ENCODE assay signal across 1 cellular context in genomic region chr10:104337985-104338735, GRCh38.
A peak's percentile ranks its signal among the peaks of the same experiment; 100 is the strongest.
TF ChIP-seq lines count a peak whose summit lies in the region.

ITPRIP (minus strand) TSS chr10:104338465; CDS start chr10:104316051, 22,414 bp downstream.

TF ChIP-seq in H1, 55 proteins besides CTCF, POLR2A, EP300 and RAD21 (continued from another document):
- no peak for TF ChIP-seq RFX5 (IDR thresholded peaks at IDR 0.05; ENCODE audit: borderline replicate concordance, low read depth, low read length)
- TF ChIP-seq MAFK (IDR thresholded peaks at IDR 0.05; ENCODE audit: low read depth, low read length), result no peak
- TF ChIP-seq HDAC2 (IDR thresholded peaks at IDR 0.05; ENCODE audit: borderline replicate concordance in 1 of 2, low read depth in 2 of 2, low read length in 2 of 2), result no peak; a peak in 1 of 4 replicates
- TF ChIP-seq CBX8 (IDR thresholded peaks at IDR 0.05; ENCODE audit: borderline replicate concordance, low read depth, low read length), result no peak
- TF ChIP-seq EGR1 (IDR thresholded peaks at IDR 0.05; ENCODE audit: borderline replicate concordance, low read depth, low read length), result no peak
- no peak for TF ChIP-seq JUND (IDR thresholded peaks at IDR 0.05; ENCODE audit: low read length)
- peak; percentile 14; the same call in 1 of the 2 replicates for TF ChIP-seq TBP (IDR thresholded peaks at IDR 0.05; ENCODE audit: low read depth, low read length)
- TF ChIP-seq SIX5 (IDR thresholded peaks at IDR 0.05; ENCODE audit: low read depth, low read length), result no peak
- no peak for TF ChIP-seq CHD7 (IDR thresholded peaks at IDR 0.05; ENCODE audit: insufficient replicate concordance, low read length)
- no peak for TF ChIP-seq NANOG (IDR thresholded peaks at IDR 0.05; ENCODE audit: insufficient read depth, low read depth, low read length, poor library complexity, severe bottlenecking)
- no peak for TF ChIP-seq POU5F1 (IDR thresholded peaks at IDR 0.05; ENCODE audit: low read depth, low read length)
- TF ChIP-seq SIN3A (conservative IDR thresholded peaks at IDR 0.05 in 1 of 2, IDR thresholded peaks at IDR 0.05 in 1 of 2; ENCODE audit: low read depth in 1 of 2, low read length in 2 of 2), result no peak
- TF ChIP-seq ATF2 (IDR thresholded peaks at IDR 0.05; ENCODE audit: low read length), result no peak
- TF ChIP-seq KDM1A (IDR thresholded peaks at IDR 0.05; ENCODE audit: borderline replicate concordance, low read length), result no peak; the same call in 1 of the 2 replicates
- no peak for TF ChIP-seq CHD2 (IDR thresholded peaks at IDR 0.05; ENCODE audit: low read length)
- TF ChIP-seq USF2 (IDR thresholded peaks at IDR 0.05; ENCODE audit: low read length), result no peak
- TF ChIP-seq KDM4A (IDR thresholded peaks at IDR 0.05; ENCODE audit: low read depth, low read length, severe bottlenecking), result peak; percentile 76
- peak; percentile 65 for TF ChIP-seq MAX (IDR thresholded peaks at IDR 0.05)
- TF ChIP-seq ZNF274 (IDR thresholded peaks at IDR 0.05; ENCODE audit: borderline replicate concordance, extremely low read depth, low read length), result no peak
- TF ChIP-seq RXRA (IDR thresholded peaks at IDR 0.05; ENCODE audit: insufficient read depth, low read depth, low read length), result no peak
- no peak for TF ChIP-seq EZH2 (IDR thresholded peaks at IDR 0.05; ENCODE audit: low read depth, low read length, severe bottlenecking)
- no peak for TF ChIP-seq CBX5 (IDR thresholded peaks at IDR 0.05; ENCODE audit: low read depth, low read length)
- no peak for TF ChIP-seq HDAC6 (IDR thresholded peaks at IDR 0.05; ENCODE audit: low read depth, low read length)
- no peak for TF ChIP-seq SRF (IDR thresholded peaks at IDR 0.05; ENCODE audit: low read depth, low read length)
- TF ChIP-seq TEAD4 (IDR thresholded peaks at IDR 0.05; ENCODE audit: low read depth, low read length), result no peak
- TF ChIP-seq RNF2 (IDR thresholded peaks at IDR 0.05; ENCODE audit: borderline replicate concordance, low read depth, low read length, missing control alignments, poor library complexity, severe bottlenecking), result no peak
- peak; percentile 43; the same call in 1 of the 2 replicates for TF ChIP-seq PHF8 (conservative IDR thresholded peaks at IDR 0.05; ENCODE audit: low read depth, low read length)
- no peak for TF ChIP-seq CREB1 (IDR thresholded peaks at IDR 0.05)
- no peak for TF ChIP-seq GABPA (IDR thresholded peaks at IDR 0.05; ENCODE audit: borderline replicate concordance, insufficient read depth, low read length)
- TF ChIP-seq JUN (IDR thresholded peaks at IDR 0.05; ENCODE audit: low read depth, low read length), result no peak
- no peak for TF ChIP-seq TCF12 (IDR thresholded peaks at IDR 0.05; ENCODE audit: low read depth, low read length)
- no peak for TF ChIP-seq BACH1 (IDR thresholded peaks at IDR 0.05; ENCODE audit: low read length)
